Comparison of ENCODE assay signal across 8 cellular contexts in genomic region chr10:72274730-72275350, GRCh38. TPM values are rescaled to one million over a fixed set of nuclear protein-coding genes. Genes with fewer than 3 reads are reported as not detected.
DNase-seq lines count a peak whose midpoint lies in the region; ATAC-seq and TF ChIP-seq lines count a peak whose summit lies in the region.

No MANE protein-coding gene starts in this region.

- no peak for DNase-seq in AG04450 (ENCODE audit: low read depth, low spot score)
- peak; percentile 78 to 90 (median 88) for DNase-seq in Peyer's patch
- DNase-seq in activated naive CD4-positive, alpha-beta T cell treated with anti-CD3 and anti-CD28 coated beads, Interleukin-2, amount 50 U/mL, for 16 hours = peak; percentile 82
- DNase-seq in head of caudate nucleus = peak in 41 of 42 donors; percentile 60 to 88 (median 80)
- peak; percentile 85 for DNase-seq in osteoblast (ENCODE audit: insufficient read length, low spot score, missing footprints)

- peak overlapping the region; percentile 19 for H2AFZ ChIP-seq in osteoblast (ENCODE audit: low read length)

- H3K36me3 ChIP-seq in Peyer's patch (peaks cover 0 to 22% (median 0%) of the 10 kb centered on the region in 3 donors), osteoblast (ENCODE audit: insufficient read depth, low read length) (peaks cover 8% of the 10 kb centered on the region)

- ATAC-seq in GM18907 (IDR thresholded peaks at IDR 0.05; ENCODE audit: unreplicated experiment) (peak; percentile 7), HG02973 (IDR thresholded peaks at IDR 0.05; ENCODE audit: unreplicated experiment) (no peak), GM18511 (IDR thresholded peaks at IDR 0.05; ENCODE audit: unreplicated experiment) (no peak)

- CTCF ChIA-PET in AG04450 (lab: Charles Lee) = interaction anchor here (0.5 to 1.6 kb wide), 13 partner anchors 15 to 227 kb away, joined by 3 to 9 read pairs (median 5); partner anchors contain the start of genes ANAPC16 and ASCC1

- H3K9me3 ChIP-seq in AG04450 (ENCODE audit: control insufficient read depth, insufficient read depth, low read length) (peaks cover 11% of the 10 kb centered on the region; the same call in 1 of the 2 replicates), Peyer's patch (no peaks in the 10 kb centered on the region), osteoblast (ENCODE audit: low read depth, low read length) (no peaks in the 10 kb centered on the region)

- peaks cover 0 to 23% (median 4%) of the 10 kb centered on the region in 4 donors for H3K4me1 ChIP-seq in Peyer's patch
- H3K4me1 ChIP-seq in osteoblast (ENCODE audit: insufficient read depth, low read length) = peaks cover 38% of the 10 kb centered on the region

- no peaks in the 10 kb centered on the region for H3K27me3 ChIP-seq in AG04450 (ENCODE audit: control insufficient read depth, insufficient read depth, low read length)
- no peaks in the 10 kb centered on the region for H3K27me3 ChIP-seq in Peyer's patch
- H3K27me3 ChIP-seq in osteoblast (ENCODE audit: insufficient read depth, low read length) = no peaks in the 10 kb centered on the region

- POLR2A ChIA-PET in AG04450 (lab: Yijun Ruan, JAX) = interaction anchor here (0.6 to 4.7 kb wide), 17 partner anchors 9 to 376 kb away, joined by 3 to 75 read pairs (median 7); partner anchors contain the start of genes ANAPC16 and ASCC1

- H3K4me3 ChIP-seq in AG04450 (ENCODE audit: low read depth, low read length) (peak overlapping the region; percentile 98), Peyer's patch (peak overlapping the region; percentile 80 to 99 (median 94)), osteoblast (ENCODE audit: insufficient read depth, low read length) (peak overlapping the region; percentile 92)

- peak overlapping the region; percentile 95 for H3K4me2 ChIP-seq in osteoblast (ENCODE audit: insufficient read depth, low read length)

- intact Hi-C loops in head of caudate nucleus (cut with DNase I) = loop anchor here (5.0 to 10.0 kb wide), 2 partner anchors 52 to 60 kb away; partner anchors contain the start of genes ANAPC16 and ASCC1

- peaks cover 22% of the 10 kb centered on the region for H3K79me2 ChIP-seq in osteoblast (ENCODE audit: insufficient read depth, low read length)

- H3K27ac ChIP-seq in AG04450 (ENCODE audit: low read depth, low read length) (peak overlapping the region; percentile 68), Peyer's patch (peak overlapping the region; percentile 92 to 99 (median 95)), osteoblast (ENCODE audit: low read depth, low read length) (peak overlapping the region; percentile 77)

- TF ChIP-seq POLR2A in Peyer's patch (IDR thresholded peaks at IDR 0.05) = peak in 1 of 2 donors; percentile 24

- TF ChIP-seq CTCF in AG04450 (IDR thresholded peaks at IDR 0.05; ENCODE audit: low read depth, low read length) (peak; percentile 67), Peyer's patch (IDR thresholded peaks at IDR 0.05) (peak; percentile 47 to 81 (median 68)), osteoblast (IDR thresholded peaks at IDR 0.05; ENCODE audit: extremely low read depth, low read depth, low read length) (peak; percentile 61)

- H4K20me1 ChIP-seq in osteoblast (ENCODE audit: insufficient read depth, low read length) = peaks cover 17% of the 10 kb centered on the region

RNA-seq across cellular contexts. Expression of gene DDIT4, which starts 1.1 kb away (rescaled TPM):
- polyA plus RNA-seq in AG04450 (2011; rRNA removed) = 103 and 120 TPM in 2 replicates
- 110 and 132 TPM in 2 replicates for polyA minus RNA-seq in AG04450 (2011; rRNA and poly(A)+ RNA removed)
- total RNA-seq in Peyer's patch (100 to 1,000 TPM in 3 of 4 donors, 10 to 100 TPM in 1; 80.6 to 275 (median 123) TPM), osteoblast (366 and 522 TPM in 2 replicates)

RNA-seq across cellular contexts. Expression of gene ASCC1, which starts 58.8 kb away (rescaled TPM):
- 36.3 and 43.7 TPM in 2 replicates for polyA plus RNA-seq in AG04450 (2011; rRNA removed)
- 20.2 and 33.2 TPM in 2 replicates for polyA minus RNA-seq in AG04450 (2011; rRNA and poly(A)+ RNA removed)
- total RNA-seq in Peyer's patch (10 to 100 TPM in 3 of 4 donors, 1 to 10 TPM in 1; 9.7 to 48.7 (median 21.5) TPM), osteoblast (40.2 and 50.1 TPM in 2 replicates)

RNA-seq across cellular contexts. Expression of gene ANAPC16, which starts 59.0 kb away (rescaled TPM):
- 51.1 and 67.0 TPM in 2 replicates for polyA plus RNA-seq in AG04450 (2011; rRNA removed)
- polyA minus RNA-seq in AG04450 (2011; rRNA and poly(A)+ RNA removed) = 11.9 and 16.6 TPM in 2 replicates
- 10 to 100 TPM; 55.0 to 73.4 (median 60.6) TPM for total RNA-seq in Peyer's patch
- total RNA-seq in osteoblast = 50.7 and 58.0 TPM in 2 replicates
